In the genomic region with DNA sequence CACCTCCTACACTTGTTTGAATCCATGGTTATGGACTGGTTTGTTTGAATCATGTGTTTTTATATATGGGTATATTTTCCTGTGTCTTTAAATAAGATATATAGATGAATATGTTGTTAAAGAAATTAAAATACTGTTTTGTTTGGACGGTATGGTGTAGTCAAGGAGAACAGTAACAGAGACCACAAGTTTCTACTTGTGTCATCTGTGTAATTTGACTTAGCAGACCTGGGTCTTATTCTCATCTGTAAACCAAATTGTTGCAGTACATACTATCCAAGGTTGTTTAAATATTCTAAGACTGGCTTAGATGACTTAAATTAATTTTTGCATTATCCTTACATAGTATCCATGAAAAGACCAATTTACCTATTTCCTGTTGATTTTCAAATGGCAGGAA, we compare ENCODE assay signal across 32 cellular contexts.
"Had no signal": no experiment of that assay in that cellular context is flagged by ENCODE, and none has a peak within 500 bp of the region (broad histone marks: within the 10 kb centered on the region; RNA-seq: fewer than 3 reads in every experiment).

No MANE protein-coding gene starts in this region.

- H3K4me1 ChIP-seq: adrenal gland, ascending aorta, body of pancreas, breast epithelium had no signal

- H3K27me3 ChIP-seq: adrenal gland, ascending aorta, body of pancreas, brain microvascular endothelial cell, breast epithelium, cardiac muscle cell had no signal

- H3K27ac ChIP-seq: adrenal gland, ascending aorta, body of pancreas, brain microvascular endothelial cell, breast epithelium, cardiac muscle cell had no signal

- H3K4me3 ChIP-seq: adrenal gland, ascending aorta, body of pancreas, breast epithelium, cardiac muscle cell had no signal

- DNase-seq: activated effector memory CD4-positive, alpha-beta T cell treated with anti-CD3 and anti-CD28 coated beads, Interleukin-2, amount 50 U/mL, for 16 hours; activated effector memory CD4-positive, alpha-beta T cell treated with Interleukin-2 at 50 U/mL for 16 hours; activated gamma-delta T cell; activated gamma-delta T cell treated with Interleukin-2 at 50 U/mL for 16 hours; activated naive CD4-positive, alpha-beta T cell; activated naive CD4-positive, alpha-beta T cell treated with anti-CD3 and anti-CD28 coated beads for 36 hours; activated naive CD4-positive, alpha-beta T cell treated with anti-CD3 and anti-CD28 coated beads, Interleukin-2, amount 10 ng/mL, durations not matched to agents 7 days and 5 days; activated naive CD4-positive, alpha-beta T cell treated with Interleukin-2 at 50 U/mL for 16 hours; activated naive CD8-positive, alpha-beta T cell treated with anti-CD3 and anti-CD28 coated beads for 36 hours; activated naive CD8-positive, alpha-beta T cell treated with anti-CD3 and anti-CD28 coated beads, Interleukin-2, amount 10 ng/mL, durations not matched to agents 7 days and 5 days; activated naive CD8-positive, alpha-beta T cell treated with anti-CD3 and anti-CD28 coated beads, Interleukin-2, amount 50 U/mL, for 24 hours; activated T-cell treated with anti-CD3 and anti-CD28 coated beads, Interleukin-2, amount 50 U/mL, for 1 hour; activated T-cell treated with anti-CD3 and anti-CD28 coated beads, Interleukin-2, amount 50 U/mL, for 24 hours; activated T-cell treated with anti-CD3 and anti-CD28 coated beads, Interleukin-2, amount 50 U/mL, for 4 hours; activated T-cell treated with anti-CD3 and anti-CD28 coated beads, Interleukin-2, amount 50 U/mL, for 48 hours; activated T-cell treated with anti-CD3 and anti-CD28 coated beads, Interleukin-2, amount 50 U/mL, for 72 hours; adrenal gland; amniotic stem cell; amygdala; anterior cingulate cortex; aorta; body of pancreas; brain microvascular endothelial cell; caudate nucleus; central memory CD4-positive, alpha-beta T cell; cerebellar nuclear complex had no signal

- FAIRE-seq: bronchial epithelial cell had no signal

- ATAC-seq: activated naive CD4-positive, alpha-beta T cell treated with anti-CD3 and anti-CD28 coated beads, Interleukin-2, amount 50 U/mL, for 72 hours; activated naive CD8-positive, alpha-beta T cell treated with anti-CD3 and anti-CD28 coated beads, Interleukin-2, amount 50 U/mL, for 24 hours; activated T-cell treated with anti-CD3 and anti-CD28 coated beads, Interleukin-2, amount 50 U/mL, for 4 hours; activated T-cell treated with anti-CD3 and anti-CD28 coated beads, Interleukin-2, amount 50 U/mL, for 72 hours; activated T-helper 17 cell treated with anti-CD3 and anti-CD28 coated beads, Interleukin-2, amount 50 U/mL, for 72 hours; body of pancreas had no signal

- H3K9me3 ChIP-seq: adrenal gland, ascending aorta, body of pancreas had no signal

- H3K36me3 ChIP-seq: adrenal gland, ascending aorta, brain microvascular endothelial cell, breast epithelium, cardiac muscle cell had no signal
